23 cellular contexts compared by ENCODE assay signal in genomic region chr9:97721396-97721795, GRCh38. TPM values are rescaled to one million over a fixed set of nuclear protein-coding genes. Genes with fewer than 3 reads are reported as not detected.
DNase-seq lines count a peak whose midpoint lies in the region; ATAC-seq and TF ChIP-seq lines count a peak whose summit lies in the region.
"Had no signal": no experiment of that assay in that cellular context is flagged by ENCODE, and none has a peak within 500 bp of the region (broad histone marks: within the 10 kb centered on the region; RNA-seq: fewer than 3 reads in every experiment).

No MANE protein-coding gene starts in this region.

- H3K4me3 ChIP-seq in IMR-90 (ENCODE audit: insufficient read depth, low read depth, low read length) (no peak overlapping the region), choroid plexus epithelial cell (ENCODE audit: low read depth, low read length) (no peak overlapping the region), retinal pigment epithelial cell (ENCODE audit: low read length) (no peak overlapping the region)
- H3K4me3 ChIP-seq: HAP-1, K562, PC-9 had no signal

- H3K79me1 ChIP-seq in IMR-90 (ENCODE audit: low read depth in 1 of 2, low read length in 2 of 2) = no peaks in the 10 kb centered on the region

- no peak overlapping the region for H3K56ac ChIP-seq in IMR-90 (ENCODE audit: extremely low read depth, insufficient read depth, low read length)

- H4K20me1 ChIP-seq in IMR-90 (ENCODE audit: insufficient read depth, low read length) = no peaks in the 10 kb centered on the region

- POLR2A ChIA-PET in IMR-90 (lab: Charles Lee; ENCODE audit: unreplicated experiment) = no interaction called here

- H3K4me1 Mint-ChIP-seq in type B pancreatic cell (ENCODE audit: unreplicated experiment) = no peaks in the 10 kb centered on the region
- H3K4me1 Mint-ChIP-seq: CD14-positive monocyte had no signal

- CTCF ChIA-PET in IMR-90 (lab: Yijun Ruan, JAX) = interaction anchor here (1.1 kb wide), 1 partner anchor 181 kb away, joined by 3 read pairs; no protein-coding TSS in a partner anchor

- peaks cover 3% of the 10 kb centered on the region; the same call in 1 of the 2 replicates for H3K9me1 ChIP-seq in IMR-90 (ENCODE audit: insufficient read depth, low read length)

- TF ChIP-seq CTCF in IMR-90 (conservative IDR thresholded peaks at IDR 0.05; ENCODE audit: low read depth, low read length) (no peak), choroid plexus epithelial cell (conservative IDR thresholded peaks at IDR 0.05; ENCODE audit: low read depth, low read length) (no peak), retinal pigment epithelial cell (conservative IDR thresholded peaks at IDR 0.05; ENCODE audit: low read depth, low read length) (peak; percentile 4), type B pancreatic cell (conservative IDR thresholded peaks at IDR 0.05) (no peak)

- no peak overlapping the region for H4K8ac ChIP-seq in IMR-90 (ENCODE audit: low read depth in 2 of 2, low read length in 2 of 2)

- no peak overlapping the region for H2BK15ac ChIP-seq in IMR-90 (ENCODE audit: low read depth, low read length)

- no peak overlapping the region for H3K27ac Mint-ChIP-seq in type B pancreatic cell
- H3K27ac Mint-ChIP-seq: CD14-positive monocyte had no signal

- H3K23ac ChIP-seq in IMR-90 (ENCODE audit: low read depth, low read length) = no peak overlapping the region

- peak; percentile 59 for DNase-seq in AG20443 (ENCODE audit: low spot score)
- DNase-seq in IMR-90 = no peak
- peak; percentile 25 for DNase-seq in choroid plexus epithelial cell (ENCODE audit: low read depth)
- DNase-seq in retinal pigment epithelial cell (ENCODE audit: low read depth) = no peak
- DNase-seq in type B pancreatic cell (ENCODE audit: extremely low spot score, unreplicated experiment) = no peak
- no peak for DNase-seq in HuH-7.5 (ENCODE audit: low spot score)
- DNase-seq: BE2C, Calu3, DMS79 treated with DMSO at 0.1 percent for 48 hours, GOT3, Kasumi-1, MV-4-11, NCI-H2029 treated with DMSO at 0.1 percent for 48 hours, NCI-H526 treated with DMSO at 0.1 percent for 48 hours, PC-9, RPMI8226, SHP77, T-helper 1 cell had no signal

- dilution Hi-C loops in IMR-90 (cut with HindIII; ENCODE audit: low sequenced_read_pairs, unreplicated experiment) = no loop called here

- intact Hi-C loops in IMR-90 (cut with micrococcal nuclease) = no loop called here

- no peak for TF ChIP-seq RAD21 in IMR-90 (IDR thresholded peaks at IDR 0.05; ENCODE audit: low read length)

- H3K14ac ChIP-seq in IMR-90 (replicated peaks; ENCODE audit: low read depth, low read length) = no peak overlapping the region

- no peak overlapping the region for H4K5ac ChIP-seq in IMR-90 (ENCODE audit: low read depth, low read length)

- no peak overlapping the region for H2BK120ac ChIP-seq in IMR-90 (ENCODE audit: low read depth, low read length)

- H2AK5ac ChIP-seq in IMR-90 (ENCODE audit: low read depth, low read length) = no peak overlapping the region

- WGBS in IMR-90 (ENCODE audit: extremely low coverage in 2 of 2, insufficient read length in 1 of 2), 2 experiments = 47% methylated on average over 2 of the region's 2 CpGs; no CpG with 5 or more reads in 1 of the 2 experiments

- ATAC-seq in IMR-90 (ENCODE audit: low read depth) (peak; percentile 56; the same call in 1 of the 2 replicates), GM21825 (IDR thresholded peaks at IDR 0.05; ENCODE audit: unreplicated experiment) (no peak), HG02763 (IDR thresholded peaks at IDR 0.05; ENCODE audit: unreplicated experiment) (no peak)
- ATAC-seq: K562 had no signal

- H3K9ac ChIP-seq in IMR-90 (ENCODE audit: low read depth, low read length) = no peak overlapping the region

- H2BK20ac ChIP-seq in IMR-90 (ENCODE audit: low read depth, low read length) = no peak overlapping the region

- H3K9me3 ChIP-seq in IMR-90 (ENCODE audit: control insufficient read depth, insufficient read depth, low read length) = peaks cover 4% of the 10 kb centered on the region
- H3K9me3 ChIP-seq: BE2C, HAP-1 had no signal

- H3K4me3 Mint-ChIP-seq in type B pancreatic cell = no peak overlapping the region
- H3K4me3 Mint-ChIP-seq: CD14-positive monocyte had no signal

- H2AFZ ChIP-seq in IMR-90 (replicated peaks; ENCODE audit: low read length, poor library complexity) = peak overlapping the region; percentile 8
- H2AFZ ChIP-seq: PC-9 had no signal

- H3K4me2 ChIP-seq in IMR-90 (ENCODE audit: low read depth, low read length) = no peak overlapping the region
- H3K4me2 ChIP-seq: PC-9 had no signal

- H3K4me1 ChIP-seq in IMR-90 (ENCODE audit: control insufficient read depth, insufficient read depth, low read length) = no peaks in the 10 kb centered on the region
- H3K4me1 ChIP-seq: BE2C, HAP-1 had no signal

- no peak overlapping the region for H3K4ac ChIP-seq in IMR-90 (ENCODE audit: low read depth, low read length)

- no peaks in the 10 kb centered on the region for H3K36me3 ChIP-seq in IMR-90 (ENCODE audit: control insufficient read depth, insufficient read depth, low read length)
- H3K36me3 ChIP-seq: BE2C, HAP-1 had no signal

- peaks cover 27% of the 10 kb centered on the region for H3K27me3 Mint-ChIP-seq in type B pancreatic cell

- no peak overlapping the region for H3K18ac ChIP-seq in IMR-90 (ENCODE audit: low read depth, low read length)

- no peak overlapping the region for H2AK9ac ChIP-seq in IMR-90 (replicated peaks; ENCODE audit: low read depth, low read length, poor library complexity)

- in situ Hi-C loops in IMR-90 (cut with MboI; ENCODE audit: low sequenced_read_pairs) = no loop called here

- no peak overlapping the region for H3K27ac ChIP-seq in IMR-90 (ENCODE audit: insufficient read depth, low read length)
- H3K27ac ChIP-seq: PC-9 had no signal

- H4K91ac ChIP-seq in IMR-90 (ENCODE audit: insufficient read depth, low read depth, low read length) = no peak overlapping the region

- H3K36me3 Mint-ChIP-seq in type B pancreatic cell = no peaks in the 10 kb centered on the region
- H3K36me3 Mint-ChIP-seq: CD14-positive monocyte had no signal

- H3K9me3 Mint-ChIP-seq in type B pancreatic cell = peaks cover 11% of the 10 kb centered on the region

- no TSS peak for BruUV-seq in IMR-90 (replicated peaks; lab: Mats Ljungman, UMichigan)

- TF ChIP-seq POLR2A in IMR-90 (IDR thresholded peaks at IDR 0.05; ENCODE audit: low read depth, low read length) = no peak

- peaks cover 23% of the 10 kb centered on the region for H3K27me3 ChIP-seq in IMR-90 (ENCODE audit: control insufficient read depth, insufficient read depth, low read length)

- no peak overlapping the region for H2BK5ac ChIP-seq in IMR-90 (ENCODE audit: low read depth, low read length, poor library complexity, severe bottlenecking)

TF ChIP-seq in IMR-90, 13 proteins besides CTCF, POLR2A, EP300 and RAD21:
- TF ChIP-seq RFX5 (IDR thresholded peaks at IDR 0.05; ENCODE audit: low read depth, low read length) (no peak), MAFK (IDR thresholded peaks at IDR 0.05; ENCODE audit: low read depth, low read length) (no peak), BHLHE40 (IDR thresholded peaks at IDR 0.05; ENCODE audit: low read depth, low read length) (no peak), NFE2L2 (IDR thresholded peaks at IDR 0.05; ENCODE audit: low read depth, low read length) (no peak), CEBPB (IDR thresholded peaks at IDR 0.05; ENCODE audit: low read depth, low read length) (no peak), FOS (IDR thresholded peaks at IDR 0.05; ENCODE audit: low read depth, low read length) (no peak), CHD1 (IDR thresholded peaks at IDR 0.05; ENCODE audit: low read depth, low read length) (no peak)
- TF ChIP-seq, protein P1, sequence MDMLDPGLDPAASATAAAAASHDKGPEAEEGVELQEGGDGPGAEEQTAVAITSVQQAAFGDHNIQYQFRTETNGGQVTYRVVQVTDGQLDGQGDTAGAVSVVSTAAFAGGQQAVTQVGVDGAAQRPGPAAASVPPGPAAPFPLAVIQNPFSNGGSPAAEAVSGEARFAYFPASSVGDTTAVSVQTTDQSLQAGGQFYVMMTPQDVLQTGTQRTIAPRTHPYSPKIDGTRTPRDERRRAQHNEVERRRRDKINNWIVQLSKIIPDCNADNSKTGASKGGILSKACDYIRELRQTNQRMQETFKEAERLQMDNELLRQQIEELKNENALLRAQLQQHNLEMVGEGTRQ (IDR thresholded peaks at IDR 0.05; ENCODE audit: low read depth, low read length) = no peak

RNA-seq across cellular contexts. Expression of gene XPA, which starts 24.3 kb away (rescaled TPM):
- total RNA-seq in IMR-90 (2012; rRNA removed) (1.4 and 4.4 TPM in 2 replicates), type B pancreatic cell (ENCODE audit: low replicate concordance) (11.6 and 13.7 TPM in 2 replicates)
- polyA plus RNA-seq in IMR-90 (2012; rRNA removed) = 1.9 and 2.2 TPM in 2 replicates
- polyA plus RNA-seq in IMR-90 (2012; cell fraction: cytosol; rRNA removed) = 1.2 and 1.5 TPM in 2 replicates
- 0.65 and 1.9 TPM in 2 replicates for polyA plus RNA-seq in IMR-90 (2012; cell fraction: nucleus; rRNA removed; ENCODE audit: low replicate concordance)

Comparison
In these comparisons a context has a peak if more than half of its experiments do, and no peak if none do; other contexts are left out.
1. DNase-seq: peak in AG20443 (single experiment) and choroid plexus epithelial cell (single experiment); none in IMR-90 (single experiment), retinal pigment epithelial cell (single experiment), type B pancreatic cell (single experiment) and HuH-7.5 (single experiment).